25 cellular contexts compared by ENCODE assay signal in the genomic region with DNA sequence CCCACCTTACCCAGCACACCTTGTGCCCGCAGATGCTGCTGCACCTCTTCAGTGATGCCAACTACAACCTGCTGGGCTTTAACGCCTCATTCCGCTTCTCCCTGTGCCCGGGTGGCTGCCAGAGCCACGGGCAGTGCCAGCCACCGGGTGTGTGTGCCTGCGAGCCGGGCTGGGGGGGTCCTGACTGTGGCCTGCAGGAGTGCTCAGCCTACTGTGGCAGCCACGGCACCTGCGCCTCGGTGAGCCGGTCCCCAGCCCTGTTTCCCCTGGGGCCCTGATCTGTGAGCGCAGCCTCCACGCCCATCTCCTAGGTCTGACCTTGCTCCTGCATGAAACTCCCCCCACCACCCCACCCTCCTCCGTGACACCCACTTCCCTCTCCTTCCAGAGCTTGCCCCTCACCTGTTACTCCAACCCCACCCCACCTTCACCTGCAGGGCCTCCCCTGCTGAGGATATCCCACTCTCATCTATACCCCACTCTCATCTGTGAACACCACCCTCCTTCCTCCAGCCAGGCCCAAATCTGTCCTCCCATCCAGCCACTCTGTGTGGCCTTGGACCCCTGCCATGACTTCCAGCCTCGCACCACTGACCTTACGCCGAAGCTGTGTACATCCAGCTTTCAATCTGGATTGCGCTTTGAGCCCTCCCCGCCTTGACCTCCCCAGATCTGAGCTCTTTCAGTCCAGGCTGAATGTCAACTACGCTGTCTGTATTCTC. TPM values are rescaled to one million over a fixed set of nuclear protein-coding genes. Genes with fewer than 3 reads are reported as not detected.
DNase-seq lines count a peak whose midpoint lies in the region; ATAC-seq and TF ChIP-seq lines count a peak whose summit lies in the region.
"Had no signal": no experiment of that assay in that cellular context is flagged by ENCODE, and none has a peak within 500 bp of the region (broad histone marks: within the 10 kb centered on the region; RNA-seq: fewer than 3 reads in every experiment).

No MANE protein-coding gene starts in this region.

- peaks cover 6% of the 10 kb centered on the region for H3K36me3 Mint-ChIP-seq in activated B cell treated with CpG ODN at 0.5 μM for 24 hours (ENCODE audit: low read depth)
- H3K36me3 Mint-ChIP-seq in neural progenitor cell = peaks cover 5% of the 10 kb centered on the region

- DNase-seq in Right ventricle myocardium inferior (ENCODE audit: missing footprints) (no peak), heart right ventricle (no peak), activated B cell treated with CpG ODN at 0.5 μM for 24 hours (no peak), neural progenitor cell (ENCODE audit: low spot score) (no peak), testis (peak; percentile 38), medulla oblongata (ENCODE audit: extremely low spot score) (no peak), dorsolateral prefrontal cortex (no peak)
- no peak for DNase-seq in activated CD4-positive, alpha-beta T cell treated with anti-CD3 and anti-CD28 coated beads for 1 hour
- DNase-seq: 8988T; ACHN; CD4-positive, CD25-positive, alpha-beta regulatory T cell; DMS153; DND-41; KG1; NCI-H1048; NCI-H1417; NCI-H1694; NCI-H2029 treated with DMSO at 0.1 percent for 48 hours; NCI-H2227 treated with DMSO at 0.1 percent for 48 hours; NCI-H510A; NCI-H69; SK-N-SH had no signal

- intact Hi-C loops in Right ventricle myocardium inferior (cut with DNase I) (no loop called here), heart right ventricle (cut with DNase I) (no loop called here), activated B cell treated with CpG ODN at 0.5 μM for 24 hours (cut with micrococcal nuclease) (no loop called here), testis (cut with DNase I; ENCODE audit: low total_unique reads) (no loop called here), dorsolateral prefrontal cortex (cut with DNase I) (no loop called here)

- H3K27ac ChIP-seq in heart right ventricle (no peak overlapping the region), neural progenitor cell (no peak overlapping the region), testis (no peak overlapping the region), dorsolateral prefrontal cortex (peak overlapping the region in 1 of 59 donors; percentile 85)

- no peaks in the 10 kb centered on the region for H3K9me3 Mint-ChIP-seq in activated B cell treated with CpG ODN at 0.5 μM for 24 hours
- no peaks in the 10 kb centered on the region for H3K9me3 Mint-ChIP-seq in neural progenitor cell
- H3K9me3 Mint-ChIP-seq: CD4-positive, CD25-positive, alpha-beta regulatory T cell; GM23338 had no signal

- CTCF ChIA-PET in activated B cell treated with CpG ODN at 0.5 μM for 24 hours (lab: Charles Lee) = no interaction called here

- H3K4me3 ChIP-seq in heart right ventricle = no peak overlapping the region
- no peak overlapping the region for H3K4me3 ChIP-seq in neural progenitor cell
- H3K4me3 ChIP-seq in testis = no peak overlapping the region
- no peak overlapping the region for H3K4me3 ChIP-seq in dorsolateral prefrontal cortex
- H3K4me3 ChIP-seq: GM23338, HAP-1 had no signal

- H3K27ac Mint-ChIP-seq in activated B cell treated with CpG ODN at 0.5 μM for 24 hours = no peak overlapping the region
- H3K27ac Mint-ChIP-seq in neural progenitor cell = no peak overlapping the region
- H3K27ac Mint-ChIP-seq: CD4-positive, CD25-positive, alpha-beta regulatory T cell; GM23338 had no signal

- ATAC-seq in Right ventricle myocardium inferior (peak; percentile 20), heart right ventricle (no peak), activated B cell treated with CpG ODN at 0.5 μM for 24 hours (ENCODE audit: low read depth) (peak; percentile 50)
- ATAC-seq: GM23338, Panc1 had no signal

- H3K9me3 ChIP-seq in heart right ventricle (no peaks in the 10 kb centered on the region), neural progenitor cell (ENCODE audit: low read depth) (no peaks in the 10 kb centered on the region), testis (no peaks in the 10 kb centered on the region)
- H3K9me3 ChIP-seq: HAP-1, SK-N-SH had no signal

- no peaks in the 10 kb centered on the region for H3K27me3 ChIP-seq in heart right ventricle
- no peaks in the 10 kb centered on the region for H3K27me3 ChIP-seq in neural progenitor cell
- no peaks in the 10 kb centered on the region for H3K27me3 ChIP-seq in testis
- no peaks in the 10 kb centered on the region for H3K27me3 ChIP-seq in dorsolateral prefrontal cortex

- no peaks in the 10 kb centered on the region for H3K79me2 ChIP-seq in neural progenitor cell (ENCODE audit: low read depth)

- H3K27me3 Mint-ChIP-seq in activated B cell treated with CpG ODN at 0.5 μM for 24 hours (no peaks in the 10 kb centered on the region), neural progenitor cell (ENCODE audit: insufficient read depth, low read depth) (peaks cover 6% of the 10 kb centered on the region)

- H3F3A ChIP-seq in neural progenitor cell (ENCODE audit: low read depth) = no peaks in the 10 kb centered on the region

- H2AFZ ChIP-seq in neural progenitor cell (replicated peaks) = no peak overlapping the region
- H2AFZ ChIP-seq: GM23338 had no signal

- 88 to 90% methylated on average over 20 to 21 of the region's 21 CpGs for WGBS in heart right ventricle, 2 donors
- WGBS in testis, 2 donors = 62 to 69% methylated on average over 18 to 21 of the region's 21 CpGs

- H3K4me1 ChIP-seq in heart right ventricle = peaks cover 0 to 10% (median 0%) of the 10 kb centered on the region in 9 donors
- H3K4me1 ChIP-seq in neural progenitor cell = no peaks in the 10 kb centered on the region
- H3K4me1 ChIP-seq in testis = peaks cover 17% of the 10 kb centered on the region

- POLR2A ChIA-PET in activated B cell treated with CpG ODN at 0.5 μM for 24 hours (lab: Charles Lee) = no interaction called here

- H3K4me2 ChIP-seq in neural progenitor cell = no peak overlapping the region
- H3K4me2 ChIP-seq: GM23338, SK-N-SH had no signal

- no peak for TF ChIP-seq POLR2A in testis (IDR thresholded peaks at IDR 0.05)

- H3K9ac ChIP-seq in neural progenitor cell = peak overlapping the region; percentile 49
- H3K9ac ChIP-seq: SK-N-SH had no signal

- no peak for TF ChIP-seq CTCF in heart right ventricle (IDR thresholded peaks at IDR 0.05)
- no peak for TF ChIP-seq CTCF in activated B cell treated with CpG ODN at 0.5 μM for 24 hours (IDR thresholded peaks at IDR 0.05)
- no peak for TF ChIP-seq CTCF in neural progenitor cell (IDR thresholded peaks at IDR 0.05)
- no peak for TF ChIP-seq CTCF in testis (IDR thresholded peaks at IDR 0.05)
- TF ChIP-seq CTCF in dorsolateral prefrontal cortex (IDR thresholded peaks at IDR 0.05 in 54 of 56, conservative IDR thresholded peaks at IDR 0.05 in 2 of 56; ENCODE audit: low read depth in 1 of 56, partially characterized antibody in 56 of 56) = no peak

- H3K4me1 Mint-ChIP-seq in activated B cell treated with CpG ODN at 0.5 μM for 24 hours = peaks cover 2% of the 10 kb centered on the region
- peaks cover 14% of the 10 kb centered on the region for H3K4me1 Mint-ChIP-seq in neural progenitor cell

- H3K36me3 ChIP-seq in heart right ventricle = peaks cover 0 to 54% (median 0%) of the 10 kb centered on the region in 9 donors
- H3K36me3 ChIP-seq in neural progenitor cell = no peaks in the 10 kb centered on the region
- no peaks in the 10 kb centered on the region for H3K36me3 ChIP-seq in testis (ENCODE audit: low read depth, missing control alignments)

- H3K4me3 Mint-ChIP-seq in activated B cell treated with CpG ODN at 0.5 μM for 24 hours (no peak overlapping the region), neural progenitor cell (no peak overlapping the region)
- H3K4me3 Mint-ChIP-seq: CD4-positive, CD25-positive, alpha-beta regulatory T cell; GM23338 had no signal

- peaks cover 29% of the 10 kb centered on the region for H4K20me1 ChIP-seq in neural progenitor cell (ENCODE audit: low read depth)

RNA-seq across cellular contexts. Expression of a gene that starts 8.7 kb away (rescaled TPM):
- total RNA-seq in Right ventricle myocardium inferior = 32.6 TPM
- total RNA-seq in heart right ventricle = 10 to 100 TPM; 33.4 to 44.6 (median 40.4) TPM
- 10 to 100 TPM; 10.2 to 16.3 TPM for polyA plus RNA-seq in heart right ventricle
- total RNA-seq in activated B cell treated with CpG ODN at 0.5 μM for 24 hours = 13.0 and 15.1 TPM in 2 replicates
- 7.3 and 21.4 TPM in 2 replicates for total RNA-seq in neural progenitor cell (ENCODE audit: low replicate concordance)
- total RNA-seq in testis = 10 to 100 TPM; 26.9 to 27.3 TPM
- 18.8 TPM for polyA plus RNA-seq in testis (ENCODE audit: insufficient read depth, low read depth, low replicate concordance)
- 100 to 1,000 TPM in 87 of 120 experiments, 10 to 100 TPM in 33; 53.4 to 167 (median 109) TPM for total RNA-seq in dorsolateral prefrontal cortex

RNA-seq across cellular contexts. Expression of a gene that starts 21.0 kb away (rescaled TPM):
- total RNA-seq in Right ventricle myocardium inferior (0.16 TPM), heart right ventricle (1 to 10 TPM in 1 of 10 donors, under 1 TPM in 4, not detected in 5; 0.15 to 1.0 (median 0.49) TPM), activated B cell treated with CpG ODN at 0.5 μM for 24 hours (not detected in 2 replicates), neural progenitor cell (ENCODE audit: low replicate concordance) (0.37 and 6.6 TPM in 2 replicates), testis (10 to 100 TPM in 1 of 2 donors, 1 to 10 TPM in 1; 7.2 to 12.3 TPM), dorsolateral prefrontal cortex (100 to 1,000 TPM in 4 of 120 experiments, 10 to 100 TPM in 116; 30.7 to 105 (median 68.9) TPM)
- polyA plus RNA-seq in heart right ventricle (1 to 10 TPM in 1 of 2 donors, under 1 TPM in 1; 0.32 to 1.0 TPM), testis (ENCODE audit: insufficient read depth, low read depth, low replicate concordance) (6.9 TPM)
- total RNA-seq: CD4-positive, CD25-positive, alpha-beta regulatory T cell had no signal
- polyA plus RNA-seq: CD4-positive, CD25-positive, alpha-beta regulatory T cell had no signal

RNA-seq across cellular contexts. Expression of a gene that starts 31.7 kb away (rescaled TPM):
- total RNA-seq in Right ventricle myocardium inferior = 3.7 TPM
- total RNA-seq in heart right ventricle = 1 to 10 TPM; 1.2 to 5.9 (median 2.6) TPM
- polyA plus RNA-seq in heart right ventricle = 10 to 100 TPM in 1 of 2 donors, 1 to 10 TPM in 1; 5.0 to 10.4 TPM
- 22.7 and 25.9 TPM in 2 replicates for total RNA-seq in activated B cell treated with CpG ODN at 0.5 μM for 24 hours
- total RNA-seq in neural progenitor cell (ENCODE audit: low replicate concordance) = 63.2 and 106 TPM in 2 replicates
- total RNA-seq in testis = 10 to 100 TPM; 50.7 to 66.7 TPM
- polyA plus RNA-seq in testis (ENCODE audit: insufficient read depth, low read depth, low replicate concordance) = 45.1 TPM
- total RNA-seq in dorsolateral prefrontal cortex = 10 to 100 TPM; 16.2 to 58.0 (median 31.5) TPM

RNA-seq across cellular contexts. Expression of a gene that starts 32.2 kb away (rescaled TPM):
- total RNA-seq in Right ventricle myocardium inferior (0.51 TPM), heart right ventricle (under 1 TPM in 4 of 10 donors, not detected in 6; 0.16 to 0.21 (median 0.19) TPM), activated B cell treated with CpG ODN at 0.5 μM for 24 hours (0.20 and 0.33 TPM in 2 replicates), neural progenitor cell (ENCODE audit: low replicate concordance) (1.0 TPM in 2 replicates), testis (10 to 100 TPM; 16.8 to 18.3 TPM), dorsolateral prefrontal cortex (1 to 10 TPM in 112 of 120 experiments, under 1 TPM in 8; 0.46 to 5.4 (median 2.1) TPM)
- polyA plus RNA-seq in heart right ventricle (under 1 TPM in 1 of 2 donors, not detected in 1; 0.16 TPM), testis (ENCODE audit: insufficient read depth, low read depth, low replicate concordance) (37.4 TPM)
- total RNA-seq: CD4-positive, CD25-positive, alpha-beta regulatory T cell had no signal

RNA-seq across cellular contexts. Expression of a gene that starts 56.0 kb away (rescaled TPM):
- 0.87 TPM for total RNA-seq in Right ventricle myocardium inferior
- total RNA-seq in heart right ventricle = 1 to 10 TPM in 1 of 10 donors, under 1 TPM in 4, not detected in 5; 0.51 to 1.3 (median 0.81) TPM
- polyA plus RNA-seq in heart right ventricle = 1 to 10 TPM; 1.6 to 7.2 TPM
- 1.00 and 2.4 TPM in 2 replicates for total RNA-seq in activated B cell treated with CpG ODN at 0.5 μM for 24 hours
- 2.9 and 3.2 TPM in 2 replicates for total RNA-seq in neural progenitor cell (ENCODE audit: low replicate concordance)
- total RNA-seq in testis = 1 to 10 TPM; 1.9 to 5.0 TPM
- 2.2 TPM for polyA plus RNA-seq in testis (ENCODE audit: insufficient read depth, low read depth, low replicate concordance)
- total RNA-seq in dorsolateral prefrontal cortex = 1 to 10 TPM in 51 of 120 experiments, under 1 TPM in 5, not detected in 64; 0.84 to 3.8 (median 1.4) TPM
- total RNA-seq: CD4-positive, CD25-positive, alpha-beta regulatory T cell had no signal

Comparison
In these comparisons a context has a peak if more than half of its experiments do, and no peak if none do; other contexts are left out.
1. ATAC-seq: peak in Right ventricle myocardium inferior (single experiment) and activated B cell treated with CpG ODN at 0.5 μM for 24 hours (single experiment); none in heart right ventricle (0 of 8).